In the genomic region with DNA sequence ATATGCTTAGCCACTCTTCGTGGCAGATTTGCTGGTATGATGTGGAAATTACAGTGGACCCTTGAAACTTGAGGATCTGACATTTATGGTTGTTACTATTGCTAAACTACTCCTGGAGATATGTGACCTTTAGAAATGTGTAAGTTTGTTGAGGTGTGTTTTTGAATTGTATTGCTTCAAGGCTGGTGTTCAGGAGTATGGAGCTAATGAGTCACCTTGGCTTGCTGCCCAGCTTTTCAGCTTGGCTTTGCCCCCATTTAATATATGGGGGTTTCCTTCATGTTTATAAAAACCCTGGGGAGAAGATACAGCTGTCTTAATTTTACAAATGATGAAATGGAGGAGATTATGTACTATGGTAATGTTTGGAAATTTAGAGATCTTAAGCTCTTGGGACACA, we compare ENCODE assay signal across 8 cellular contexts. TPM values are rescaled to one million over a fixed set of nuclear protein-coding genes. Genes with fewer than 3 reads are reported as not detected.
DNase-seq lines count a peak whose midpoint lies in the region; ATAC-seq and TF ChIP-seq lines count a peak whose summit lies in the region.

No MANE protein-coding gene starts in this region.

- peaks cover 11 to 66% (median 22%) of the 10 kb centered on the region in 3 donors for H3K36me3 Mint-ChIP-seq in CD8-positive, alpha-beta memory T cell
- H3K36me3 Mint-ChIP-seq in activated naive CD8-positive, alpha-beta T cell treated with anti-CD3 and anti-CD28 coated beads for 36 hours = peaks cover 17% of the 10 kb centered on the region
- peaks cover 15% of the 10 kb centered on the region for H3K36me3 Mint-ChIP-seq in Caco-2 (ENCODE audit: insufficient read depth, unreplicated experiment)

- peak in 4 of 5 donors; percentile 20 to 81 (median 30) for DNase-seq in CD8-positive, alpha-beta memory T cell
- peak; percentile 29 for DNase-seq in NCI-H446 treated with DMSO at 0.1 percent for 48 hours (lab: John Stamatoyannopoulos, UW)
- DNase-seq in activated naive CD8-positive, alpha-beta T cell treated with anti-CD3 and anti-CD28 coated beads for 36 hours = peak; percentile 83
- peak; percentile 81 to 90 for DNase-seq in lung microvascular endothelial cell (ENCODE audit: low read depth in 2 of 2)
- peak; percentile 51 for DNase-seq in stimulated activated naive CD4-positive, alpha-beta T cell treated with Interleukin-2 at 50 U/mL for 16 hours (lab: John Stamatoyannopoulos, UW)
- no peak for DNase-seq in retina
- no peak for DNase-seq in Caco-2

- H3K27ac ChIP-seq in CD8-positive, alpha-beta memory T cell (ENCODE audit: low read depth, low read length) = no peak overlapping the region

- no peaks in the 10 kb centered on the region for H3K9me3 ChIP-seq in CD8-positive, alpha-beta memory T cell (ENCODE audit: low read length)
- no peaks in the 10 kb centered on the region for H3K9me3 ChIP-seq in Caco-2

- H3K4me3 ChIP-seq in CD8-positive, alpha-beta memory T cell (ENCODE audit: low read length) = no peak overlapping the region
- no peak overlapping the region for H3K4me3 ChIP-seq in Caco-2 (ENCODE audit: low read depth, low read length)

- peak overlapping the region in 4 of 7 donors; percentile 3 to 37 (median 18) for H3K4me3 Mint-ChIP-seq in CD8-positive, alpha-beta memory T cell
- peak overlapping the region; percentile 58 for H3K4me3 Mint-ChIP-seq in activated naive CD8-positive, alpha-beta T cell treated with anti-CD3 and anti-CD28 coated beads for 36 hours
- no peak overlapping the region for H3K4me3 Mint-ChIP-seq in Caco-2 (ENCODE audit: unreplicated experiment)

- no peaks in the 10 kb centered on the region for H3K27me3 Mint-ChIP-seq in CD8-positive, alpha-beta memory T cell
- no peaks in the 10 kb centered on the region for H3K27me3 Mint-ChIP-seq in activated naive CD8-positive, alpha-beta T cell treated with anti-CD3 and anti-CD28 coated beads for 36 hours
- no peaks in the 10 kb centered on the region for H3K27me3 Mint-ChIP-seq in Caco-2 (ENCODE audit: insufficient read depth, unreplicated experiment)

- H3K27me3 ChIP-seq in CD8-positive, alpha-beta memory T cell (ENCODE audit: insufficient read depth, low read length, poor library complexity, severe bottlenecking) = no peaks in the 10 kb centered on the region
- H3K27me3 ChIP-seq in Caco-2 (replicated peaks; ENCODE audit: control insufficient read depth, insufficient read depth, low read length) = no peaks in the 10 kb centered on the region

- no peaks in the 10 kb centered on the region for H3K9me3 Mint-ChIP-seq in CD8-positive, alpha-beta memory T cell
- no peaks in the 10 kb centered on the region for H3K9me3 Mint-ChIP-seq in activated naive CD8-positive, alpha-beta T cell treated with anti-CD3 and anti-CD28 coated beads for 36 hours
- no peaks in the 10 kb centered on the region for H3K9me3 Mint-ChIP-seq in Caco-2 (ENCODE audit: unreplicated experiment)

- peaks cover 35% of the 10 kb centered on the region for H3K4me1 ChIP-seq in CD8-positive, alpha-beta memory T cell (ENCODE audit: insufficient read depth, low read length)
- H3K4me1 ChIP-seq in Caco-2 = peaks cover 7% of the 10 kb centered on the region; the same call in 1 of the 2 replicates

- H3K4me1 Mint-ChIP-seq in CD8-positive, alpha-beta memory T cell = peaks cover 61 to 78% (median 67%) of the 10 kb centered on the region in 3 donors
- peaks cover 53% of the 10 kb centered on the region for H3K4me1 Mint-ChIP-seq in activated naive CD8-positive, alpha-beta T cell treated with anti-CD3 and anti-CD28 coated beads for 36 hours
- H3K4me1 Mint-ChIP-seq in Caco-2 (ENCODE audit: low read depth, unreplicated experiment) = peaks cover 6% of the 10 kb centered on the region

- intact Hi-C loops in Caco-2 (cut with micrococcal nuclease; ENCODE audit: unreplicated experiment) = no loop called here

- H3K27ac Mint-ChIP-seq in CD8-positive, alpha-beta memory T cell = peak overlapping the region in 7 of 8 donors; percentile 6 to 95 (median 44)
- H3K27ac Mint-ChIP-seq in activated naive CD8-positive, alpha-beta T cell treated with anti-CD3 and anti-CD28 coated beads for 36 hours = peak overlapping the region; percentile 97
- H3K27ac Mint-ChIP-seq in Caco-2 (ENCODE audit: unreplicated experiment) = no peak overlapping the region

- no peak for ATAC-seq in esophagus mucosa

- no TSS peak for BruUV-seq in Caco-2 (replicated peaks; lab: Mats Ljungman, UMichigan)

- peaks cover 28% of the 10 kb centered on the region for H3K36me3 ChIP-seq in CD8-positive, alpha-beta memory T cell (ENCODE audit: insufficient read depth, low read length)
- no peaks in the 10 kb centered on the region for H3K36me3 ChIP-seq in Caco-2 (ENCODE audit: control insufficient read depth, insufficient read depth, low read length)

- CTCF ChIA-PET in CD8-positive, alpha-beta memory T cell (lab: Charles Lee) = interaction anchor here (1.1 to 1.6 kb wide), 4 partner anchors 11 to 233 kb away, joined by 3 to 6 read pairs (median 4); partner anchors contain the start of gene HBP1
- CTCF ChIA-PET in Caco-2 (lab: Charles Lee) = interaction anchor here (0.7 kb wide), 1 partner anchor 34 kb away, joined by 4 read pairs; no protein-coding TSS in a partner anchor

- POLR2A ChIA-PET in CD8-positive, alpha-beta memory T cell (lab: Charles Lee) = interaction anchor here (3.4 kb wide), 1 partner anchor 12 kb away, joined by 40 read pairs; the partner anchor contains the start of gene HBP1
- POLR2A ChIA-PET in Caco-2 (lab: Charles Lee) = interaction anchor here (1.2 kb wide), 1 partner anchor 12 kb away, joined by 5 read pairs; the partner anchor contains the start of gene HBP1

- TF ChIP-seq CTCF in Caco-2 (IDR thresholded peaks at IDR 0.05; ENCODE audit: insufficient read depth in 1 of 2, low read depth in 1 of 2, low read length in 1 of 2, severe bottlenecking in 1 of 2, unreplicated experiment in 1 of 2) = no peak

RNA-seq across cellular contexts. Expression of gene HBP1, which starts 11.6 kb away (rescaled TPM):
- 10 to 100 TPM; 17.2 to 17.6 TPM for total RNA-seq in CD8-positive, alpha-beta memory T cell
- polyA plus RNA-seq in CD8-positive, alpha-beta memory T cell = 52.3 TPM
- total RNA-seq in activated naive CD8-positive, alpha-beta T cell treated with anti-CD3 and anti-CD28 coated beads for 36 hours = 10 to 100 TPM; 19.4 to 19.7 TPM
- total RNA-seq in lung microvascular endothelial cell (131 and 174 TPM in 2 replicates), esophagus mucosa (44.6 TPM), Caco-2 (2022) (24.2 and 25.5 TPM in 2 replicates)

Comparison
In these comparisons a context has a peak if more than half of its experiments do, and no peak if none do; other contexts are left out.
1. DNase-seq: peak in CD8-positive, alpha-beta memory T cell (4 of 5), NCI-H446 treated with DMSO at 0.1 percent for 48 hours (single experiment), activated naive CD8-positive, alpha-beta T cell treated with anti-CD3 and anti-CD28 coated beads for 36 hours (single experiment), lung microvascular endothelial cell (2 of 2) and stimulated activated naive CD4-positive, alpha-beta T cell treated with Interleukin-2 at 50 U/mL for 16 hours (single experiment); none in retina (single experiment) and Caco-2 (0 of 2).